ENCODE assay signal across 1 cellular context in the genomic region with DNA sequence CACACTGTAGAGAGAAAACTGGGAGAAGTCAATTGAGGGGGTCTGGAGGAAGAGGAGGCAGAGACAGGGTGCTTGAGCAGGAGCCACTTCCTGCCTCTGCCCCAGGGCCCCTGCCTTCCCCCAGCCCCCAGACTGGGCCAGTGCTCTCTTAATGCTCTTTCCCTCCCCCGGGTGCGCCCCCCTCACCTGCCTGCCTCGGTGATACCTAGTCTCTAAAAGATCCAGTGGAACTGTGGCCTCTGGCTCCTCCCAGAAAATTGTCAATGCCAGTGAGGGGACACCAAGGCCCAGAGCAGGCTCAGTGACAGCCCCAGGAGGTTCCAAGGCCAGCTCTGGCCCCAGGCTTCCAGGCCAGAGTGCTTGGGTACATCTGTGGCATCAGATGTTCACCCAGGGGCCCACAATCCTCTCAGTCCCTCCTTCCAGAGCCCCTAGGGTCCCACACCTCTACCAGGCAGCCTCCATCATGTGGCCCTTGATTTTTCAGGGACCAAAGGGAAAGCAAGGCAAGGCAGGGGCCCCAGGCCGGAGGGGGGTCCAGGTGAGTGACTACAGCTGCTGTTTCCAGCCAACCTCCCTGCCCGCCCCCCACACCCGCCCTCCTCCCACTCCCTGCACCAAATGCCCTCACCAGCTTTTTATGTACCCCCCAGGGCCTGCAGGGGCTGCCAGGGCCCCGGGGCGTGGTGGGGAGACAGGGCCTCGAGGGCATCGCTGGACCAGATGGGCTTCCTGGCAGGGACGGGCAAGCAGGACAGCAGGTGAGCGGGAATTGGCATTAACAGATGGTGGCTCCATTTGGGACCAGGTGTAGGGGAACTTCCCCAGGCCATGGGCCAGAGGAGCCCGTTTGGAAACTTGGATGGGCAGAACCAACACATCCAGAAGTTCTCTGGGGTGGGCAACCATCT.
TF ChIP-seq lines count a peak whose summit lies in the region.

No MANE protein-coding gene starts in this region.

TF ChIP-seq in HEK293, 187 proteins besides CTCF, POLR2A, EP300 and RAD21 (continued from another document):
- TF ChIP-seq SALL2 (tag by site-specific recombination; IDR thresholded peaks at IDR 0.05; ENCODE audit: borderline replicate concordance) = no peak
- no peak for TF ChIP-seq ZNF664 (tag by site-specific recombination; IDR thresholded peaks at IDR 0.05)
- TF ChIP-seq ZNF544 (tag by site-specific recombination; IDR thresholded peaks at IDR 0.05) = no peak
